ENCODE assay signal across 8 cellular contexts in genomic region chr5:6712582-6713273, GRCh38. TPM values are rescaled to one million over a fixed set of nuclear protein-coding genes. Genes with fewer than 3 reads are reported as not detected.
DNase-seq lines count a peak whose midpoint lies in the region; ATAC-seq and TF ChIP-seq lines count a peak whose summit lies in the region.

No MANE protein-coding gene starts in this region.

- peak overlapping the region; percentile 44 to 66; a peak in 3 of 4 replicates for H4K8ac ChIP-seq in IMR-90 (ENCODE audit: low read depth in 2 of 2, low read length in 2 of 2)

- no peaks in the 10 kb centered on the region for H3K9me3 Mint-ChIP-seq in activated T-cell treated with anti-CD3 and anti-CD28 coated beads, Interleukin-2, amount 50 U/mL, for 4 hours
- H3K9me3 Mint-ChIP-seq in stimulated activated effector memory CD8-positive, alpha-beta T cell treated with anti-CD3 and anti-CD28 coated beads, Interleukin-12 subunit alpha, Interleukin-12 subunit beta, amount 100 ng/mL, for 72 hours = no peaks in the 10 kb centered on the region

- H3K18ac ChIP-seq in IMR-90 (ENCODE audit: low read depth, low read length) = 0 out of 2 replicates have a peak overlapping the region, but pooled peaks have one; percentile 7

- ATAC-seq in GM21576 (IDR thresholded peaks at IDR 0.05; ENCODE audit: unreplicated experiment) = peak; percentile 50
- peak; percentile 79 for ATAC-seq in IMR-90 (ENCODE audit: low read depth)
- peak; percentile 63 for ATAC-seq in PC-3
- peak; percentile 85 to 88 for ATAC-seq in activated T-cell treated with anti-CD3 and anti-CD28 coated beads, Interleukin-2, amount 50 U/mL, for 4 hours
- peak; percentile 96 for ATAC-seq in esophagus mucosa
- ATAC-seq in stimulated activated effector memory CD8-positive, alpha-beta T cell treated with anti-CD3 and anti-CD28 coated beads, Interleukin-12 subunit alpha, Interleukin-12 subunit beta, amount 100 ng/mL, for 72 hours = peak; percentile 85

- 0% methylated on average over 29 of the region's 84 CpGs; no CpG with 5 or more reads in 1 of the 2 experiments for WGBS in IMR-90 (ENCODE audit: extremely low coverage in 2 of 2, insufficient read length in 1 of 2), 2 experiments

- H3K9me2 ChIP-seq in PC-3 (replicated peaks; ENCODE audit: low read length) = no peaks in the 10 kb centered on the region

- no peaks in the 10 kb centered on the region for H3K27me3 Mint-ChIP-seq in activated T-cell treated with anti-CD3 and anti-CD28 coated beads, Interleukin-2, amount 50 U/mL, for 4 hours (ENCODE audit: low read depth)

- H3K23ac ChIP-seq in IMR-90 (ENCODE audit: low read depth, low read length) = peak overlapping the region; percentile 99; the same call in 1 of the 2 replicates

- H3K36me3 ChIP-seq in IMR-90 (ENCODE audit: control insufficient read depth, insufficient read depth, low read length) = no peaks in the 10 kb centered on the region
- H3K36me3 ChIP-seq in PC-3 (ENCODE audit: low read depth, low read length) = no peaks in the 10 kb centered on the region; the same call in 1 of the 2 replicates

- peak overlapping the region; percentile 93 for H2BK5ac ChIP-seq in IMR-90 (ENCODE audit: low read depth, low read length, poor library complexity, severe bottlenecking)

- CTCF ChIA-PET in IMR-90 (lab: Yijun Ruan, JAX) (interaction anchor here (1.0 kb wide), 1 partner anchor 14 kb away, joined by 3 read pairs; no protein-coding TSS in a partner anchor), PC-3 (lab: Charles Lee) (no interaction called here)

- TF ChIP-seq CTCF in IMR-90 (conservative IDR thresholded peaks at IDR 0.05; ENCODE audit: low read depth, low read length) = no peak
- TF ChIP-seq CTCF in PC-3 (conservative IDR thresholded peaks at IDR 0.05; ENCODE audit: low read depth, low read length) = no peak

- H2BK20ac ChIP-seq in IMR-90 (ENCODE audit: low read depth, low read length) = no peak overlapping the region

- no peak for TF ChIP-seq RAD21 in IMR-90 (IDR thresholded peaks at IDR 0.05; ENCODE audit: low read length)

- H3K27me3 ChIP-seq in IMR-90 (ENCODE audit: control insufficient read depth, insufficient read depth, low read length) = no peaks in the 10 kb centered on the region
- H3K27me3 ChIP-seq in PC-3 (ENCODE audit: low read length) = no peaks in the 10 kb centered on the region

- no peak overlapping the region for H4K5ac ChIP-seq in IMR-90 (ENCODE audit: low read depth, low read length)

- H3K4me2 ChIP-seq in IMR-90 (ENCODE audit: low read depth, low read length) (peak overlapping the region; percentile 96), PC-3 (ENCODE audit: low read length) (peak overlapping the region; percentile 85)

- H2BK15ac ChIP-seq in IMR-90 (ENCODE audit: low read depth, low read length) = no peak overlapping the region; the same call in 2 of the 3 replicates

- peak overlapping the region; percentile 60 for H3K9ac ChIP-seq in IMR-90 (ENCODE audit: low read depth, low read length)
- peak overlapping the region; percentile 88 for H3K9ac ChIP-seq in PC-3 (ENCODE audit: low read length)

- dilution Hi-C loops in IMR-90 (cut with HindIII; ENCODE audit: low sequenced_read_pairs, unreplicated experiment) = no loop called here

- H3K14ac ChIP-seq in IMR-90 (replicated peaks; ENCODE audit: low read depth, low read length) = peak overlapping the region; percentile 95

- H2AK5ac ChIP-seq in IMR-90 (ENCODE audit: low read depth, low read length) = peak overlapping the region; percentile 87; the same call in 1 of the 2 replicates

- TF ChIP-seq POLR2A in IMR-90 (IDR thresholded peaks at IDR 0.05; ENCODE audit: low read depth, low read length) = peak; percentile 74

- DNase-seq in DMS153 (lab: John Stamatoyannopoulos, UW) = peak; percentile 96
- peak; percentile 94 for DNase-seq in IMR-90
- DNase-seq in PC-3 = peak; percentile 100
- peak; percentile 97 for DNase-seq in activated T-cell treated with anti-CD3 and anti-CD28 coated beads, Interleukin-2, amount 50 U/mL, for 4 hours
- DNase-seq in myocyte (ENCODE audit: low read depth) = peak; percentile 97
- peak; percentile 97 to 98 for DNase-seq in stimulated activated effector memory CD8-positive, alpha-beta T cell treated with anti-CD3 and anti-CD28 coated beads, Interleukin-12 subunit alpha, Interleukin-12 subunit beta, amount 100 ng/mL, for 72 hours (ENCODE audit: low spot score in 2 of 2)

- H2AFZ ChIP-seq in IMR-90 (replicated peaks; ENCODE audit: low read length, poor library complexity) (peak overlapping the region; percentile 96), PC-3 (ENCODE audit: low read length) (peak overlapping the region; percentile 87)

- in situ Hi-C loops in IMR-90 (cut with MboI; ENCODE audit: low sequenced_read_pairs) = no loop called here

- POLR2A ChIA-PET in IMR-90 (lab: Charles Lee; ENCODE audit: unreplicated experiment) = no interaction called here
- POLR2A ChIA-PET in PC-3 (lab: Charles Lee; ENCODE audit: unreplicated experiment) = interaction anchor here (0.7 kb wide), 1 partner anchor 1282 kb away, joined by 4 read pairs; no protein-coding TSS in a partner anchor

- H3K79me1 ChIP-seq in IMR-90 (ENCODE audit: low read depth in 1 of 2, low read length in 2 of 2) = peaks cover 4 to 40% of the 10 kb centered on the region in 2 experiments; a peak in 3 of 4 replicates

- H3K9me3 ChIP-seq in IMR-90 (ENCODE audit: control insufficient read depth, insufficient read depth, low read length) = no peaks in the 10 kb centered on the region
- H3K9me3 ChIP-seq in PC-3 (ENCODE audit: low read length) = no peaks in the 10 kb centered on the region

- intact Hi-C loops in IMR-90 (cut with micrococcal nuclease) (loop anchor here (2.0 to 5.0 kb wide), 3 partner anchors 20 to 80 kb away; partner anchors contain the start of genes NSUN2 and SRD5A1), PC-3 (cut with micrococcal nuclease) (loop anchor here (1.0 to 2.0 kb wide), 2 partner anchors 32 to 79 kb away; partner anchors contain the start of genes NSUN2 and SRD5A1)

- peak overlapping the region; percentile 93 for H3K4ac ChIP-seq in IMR-90 (ENCODE audit: low read depth, low read length)

- H3K56ac ChIP-seq in IMR-90 (ENCODE audit: extremely low read depth, insufficient read depth, low read length) = peak overlapping the region; percentile 66; the same call in 1 of the 2 replicates

- H3K4me1 ChIP-seq in IMR-90 (ENCODE audit: control insufficient read depth, insufficient read depth, low read length) (peaks cover 19% of the 10 kb centered on the region), PC-3 (ENCODE audit: insufficient read depth, low read length) (peaks cover 33% of the 10 kb centered on the region)

- peak overlapping the region; percentile 78 for H4K91ac ChIP-seq in IMR-90 (ENCODE audit: insufficient read depth, low read depth, low read length)

- peak overlapping the region; percentile 74; the same call in 1 of the 2 replicates for H2BK120ac ChIP-seq in IMR-90 (ENCODE audit: low read depth, low read length)

- no TSS peak for BruUV-seq in IMR-90 (replicated peaks; lab: Mats Ljungman, UMichigan)
- BruUV-seq in PC-3 (replicated peaks; lab: Mats Ljungman, UMichigan) = no TSS peak

- H3K4me3 ChIP-seq in IMR-90 (ENCODE audit: insufficient read depth, low read depth, low read length) (peak overlapping the region; percentile 78), PC-3 (ENCODE audit: low read length) (peak overlapping the region; percentile 73)

- peak overlapping the region; percentile 97 for H2AK9ac ChIP-seq in IMR-90 (replicated peaks; ENCODE audit: low read depth, low read length, poor library complexity)

- H3K9me1 ChIP-seq in IMR-90 (ENCODE audit: insufficient read depth, low read length) = peaks cover 32% of the 10 kb centered on the region

- no peaks in the 10 kb centered on the region for H3F3A ChIP-seq in PC-3 (ENCODE audit: low read length, unreplicated experiment)

- peak overlapping the region; percentile 88 for H3K27ac ChIP-seq in IMR-90 (ENCODE audit: insufficient read depth, low read length)
- peak overlapping the region; percentile 86 for H3K27ac ChIP-seq in PC-3 (ENCODE audit: low read length)

- peaks cover 36% of the 10 kb centered on the region for H3K79me2 ChIP-seq in PC-3 (ENCODE audit: low read length)

- H4K20me1 ChIP-seq in IMR-90 (ENCODE audit: insufficient read depth, low read length) (peaks cover 36% of the 10 kb centered on the region), PC-3 (ENCODE audit: low read length) (peaks cover 31% of the 10 kb centered on the region)

- H3K36me3 Mint-ChIP-seq in activated T-cell treated with anti-CD3 and anti-CD28 coated beads, Interleukin-2, amount 50 U/mL, for 4 hours (ENCODE audit: insufficient read depth) = no peaks in the 10 kb centered on the region
- peaks cover 37% of the 10 kb centered on the region for H3K36me3 Mint-ChIP-seq in stimulated activated effector memory CD8-positive, alpha-beta T cell treated with anti-CD3 and anti-CD28 coated beads, Interleukin-12 subunit alpha, Interleukin-12 subunit beta, amount 100 ng/mL, for 72 hours

- peak overlapping the region; percentile 94 for H3K27ac Mint-ChIP-seq in stimulated activated effector memory CD8-positive, alpha-beta T cell treated with anti-CD3 and anti-CD28 coated beads, Interleukin-12 subunit alpha, Interleukin-12 subunit beta, amount 100 ng/mL, for 72 hours

- peak overlapping the region; percentile 88 for H3K4me3 Mint-ChIP-seq in activated T-cell treated with anti-CD3 and anti-CD28 coated beads, Interleukin-2, amount 50 U/mL, for 4 hours
- H3K4me3 Mint-ChIP-seq in stimulated activated effector memory CD8-positive, alpha-beta T cell treated with anti-CD3 and anti-CD28 coated beads, Interleukin-12 subunit alpha, Interleukin-12 subunit beta, amount 100 ng/mL, for 72 hours = peak overlapping the region; percentile 80

- H3K4me1 Mint-ChIP-seq in activated T-cell treated with anti-CD3 and anti-CD28 coated beads, Interleukin-2, amount 50 U/mL, for 4 hours (ENCODE audit: low read depth) = peaks cover 31% of the 10 kb centered on the region
- peaks cover 47% of the 10 kb centered on the region for H3K4me1 Mint-ChIP-seq in stimulated activated effector memory CD8-positive, alpha-beta T cell treated with anti-CD3 and anti-CD28 coated beads, Interleukin-12 subunit alpha, Interleukin-12 subunit beta, amount 100 ng/mL, for 72 hours

TF ChIP-seq in IMR-90, 13 proteins besides CTCF, POLR2A, EP300 and RAD21 (continues in another document):
- TF ChIP-seq MAFK (IDR thresholded peaks at IDR 0.05; ENCODE audit: low read depth, low read length) = no peak
- peak; percentile 99 for TF ChIP-seq MAZ (IDR thresholded peaks at IDR 0.05; ENCODE audit: borderline replicate concordance, low read depth, low read length)

RNA-seq across cellular contexts. Expression of gene TENT4A, which starts 0.5 kb away (rescaled TPM):
- total RNA-seq in IMR-90 (2012; rRNA removed) (5.9 and 8.6 TPM in 2 replicates), PC-3 (2014; rRNA removed) (39.3 and 42.4 TPM in 2 replicates), esophagus mucosa (13.0 TPM), myocyte (6.7 and 11.1 TPM in 2 replicates)
- polyA plus RNA-seq in IMR-90 (2012; rRNA removed) = 17.2 and 19.8 TPM in 2 replicates
- 5.2 and 10.0 TPM in 2 replicates for polyA plus RNA-seq in IMR-90 (2012; cell fraction: cytosol; rRNA removed)
- polyA plus RNA-seq in IMR-90 (2012; cell fraction: nucleus; rRNA removed; ENCODE audit: low replicate concordance) = 74.3 and 80.4 TPM in 2 replicates
- 10 to 100 TPM; 24.7 to 27.4 (median 25.9) TPM for total RNA-seq in activated T-cell treated with anti-CD3 and anti-CD28 coated beads, Interleukin-2, amount 50 U/mL, for 4 hours
- polyA plus RNA-seq in myocyte (2012) = 16.2 TPM

Comparison
In these comparisons a context has a peak if more than half of its experiments do, and no peak if none do; other contexts are left out.
1. Peak in every context shown above with its lines: DNase-seq, ATAC-seq, H3K4me3 ChIP-seq and H3K27ac ChIP-seq.